ENCODE assay signal across 21 cellular contexts in genomic region chr6:140225587-140226438, GRCh38.
A peak's percentile ranks its signal among the peaks of the same experiment; 100 is the strongest.
DNase-seq lines count a peak whose midpoint lies in the region; ATAC-seq and TF ChIP-seq lines count a peak whose summit lies in the region.
"Had no signal": no experiment of that assay in that cellular context is flagged by ENCODE, and none has a peak within 500 bp of the region (broad histone marks: within the 10 kb centered on the region; RNA-seq: fewer than 3 reads in every experiment).

No MANE protein-coding gene starts in this region.

- H3K36me3 ChIP-seq in PC-9 (ENCODE audit: low read depth) (no peaks in the 10 kb centered on the region), osteoblast (ENCODE audit: insufficient read depth, low read length) (no peaks in the 10 kb centered on the region), tibial nerve (no peaks in the 10 kb centered on the region)
- H3K36me3 ChIP-seq: BLaER1, cardiac muscle cell, WERI-Rb-1 had no signal

- no peak for TF ChIP-seq EP300 in tibial nerve (IDR thresholded peaks at IDR 0.05)

- no peaks in the 10 kb centered on the region for H3F3A ChIP-seq in PC-9 (ENCODE audit: insufficient read depth, low read depth)

- H3K27me3 ChIP-seq in PC-9 (ENCODE audit: insufficient read depth, low read depth) (no peaks in the 10 kb centered on the region), osteoblast (ENCODE audit: insufficient read depth, low read length) (no peaks in the 10 kb centered on the region), tibial nerve (no peaks in the 10 kb centered on the region)
- H3K27me3 ChIP-seq: BLaER1, cardiac muscle cell had no signal

- 0 out of 2 replicates have a peak overlapping the region, but pooled peaks have one; percentile 23 for H2AFZ ChIP-seq in PC-9
- H2AFZ ChIP-seq in osteoblast (ENCODE audit: low read length), result no peak overlapping the region
- H2AFZ ChIP-seq: parathyroid adenoma had no signal

- ATAC-seq in HG02973 (IDR thresholded peaks at IDR 0.05; ENCODE audit: unreplicated experiment) (no peak), GM21515 (IDR thresholded peaks at IDR 0.05; ENCODE audit: unreplicated experiment) (no peak)
- ATAC-seq: activated T-cell treated with anti-CD3 and anti-CD28 coated beads, Interleukin-2, amount 50 U/mL, for 4 hours; left colon had no signal

- H3K9me3 ChIP-seq in PC-9 (ENCODE audit: insufficient read depth, low read depth) (no peaks in the 10 kb centered on the region), osteoblast (ENCODE audit: low read depth, low read length) (no peaks in the 10 kb centered on the region), tibial nerve (no peaks in the 10 kb centered on the region)
- H3K9me3 ChIP-seq: BLaER1 had no signal

- BruUV-seq in PC-9 (replicated peaks; lab: Mats Ljungman, UMichigan), result no TSS peak

- H3K4me3 ChIP-seq in PC-9, result no peak overlapping the region
- H3K4me3 ChIP-seq in osteoblast (ENCODE audit: insufficient read depth, low read length), result no peak overlapping the region
- H3K4me3 ChIP-seq in tibial nerve, result no peak overlapping the region
- H3K4me3 ChIP-seq: BLaER1, cardiac muscle cell had no signal

- CTCF ChIA-PET in PC-9 (lab: Charles Lee), result no interaction called here

- DNase-seq in GM03348 (ENCODE audit: low spot score) (peak; percentile 44), PC-9 (no peak), epithelial cell of prostate (ENCODE audit: low read depth, low spot score) (peak; percentile 8), osteoblast (ENCODE audit: insufficient read length, low spot score, missing footprints) (no peak), tibial nerve (ENCODE audit: low spot score in 2 of 2) (no peak), NCI-H345 (lab: John Stamatoyannopoulos, UW) (no peak)
- DNase-seq: activated CD4-positive, alpha-beta memory T cell treated with anti-CD3 and anti-CD28 coated beads for 36 hours; activated T-cell treated with anti-CD3 and anti-CD28 coated beads, Interleukin-2, amount 50 U/mL, for 4 hours; KBM-7; left colon; NCI-H1417 treated with DMSO at 0.1 percent for 48 hours; NK-92 treated with Interleukin-12 subunit alpha and Interleukin-12 subunit beta, amount 100 ng/mL, for 24 hours; stimulated activated CD4-positive, alpha-beta T cell treated with anti-CD3 and anti-CD28 coated beads, Interleukin-12 subunit alpha, Interleukin-12 subunit beta, amount 100 ng/mL, for 4 hours; stimulated activated naive CD4-positive, alpha-beta T cell; T-helper 1 cell; WERI-Rb-1 had no signal

- H3K4me1 ChIP-seq in PC-9 (replicated peaks; ENCODE audit: insufficient read depth) (no peaks in the 10 kb centered on the region), osteoblast (ENCODE audit: insufficient read depth, low read length) (peaks cover 11% of the 10 kb centered on the region), tibial nerve (no peaks in the 10 kb centered on the region)
- H3K4me1 ChIP-seq: BLaER1, parathyroid adenoma had no signal

- H4K20me1 ChIP-seq in PC-9 (ENCODE audit: insufficient read depth) (no peaks in the 10 kb centered on the region), osteoblast (ENCODE audit: insufficient read depth, low read length) (no peaks in the 10 kb centered on the region)
- H4K20me1 ChIP-seq: BLaER1 had no signal

- H3K79me2 ChIP-seq in PC-9 (ENCODE audit: low read depth) (no peaks in the 10 kb centered on the region), osteoblast (ENCODE audit: insufficient read depth, low read length) (no peaks in the 10 kb centered on the region)
- H3K79me2 ChIP-seq: parathyroid adenoma had no signal

- POLR2A ChIA-PET in PC-9 (lab: Charles Lee; ENCODE audit: unreplicated experiment), result interaction anchor here (0.5 kb wide), 1 partner anchor 124 kb away, joined by 4 read pairs; no protein-coding TSS in a partner anchor

- H3K4me2 ChIP-seq in PC-9 (no peak overlapping the region), osteoblast (ENCODE audit: insufficient read depth, low read length) (peak overlapping the region; percentile 9)
- H3K4me2 ChIP-seq: BLaER1 had no signal

- intact Hi-C loops in PC-9 (cut with micrococcal nuclease; ENCODE audit: unreplicated experiment), result no loop called here

- WGBS in tibial nerve, 2 donors, result 72 to 80% methylated on average over 2 of the region's 2 CpGs

- TF ChIP-seq CTCF in PC-9 (conservative IDR thresholded peaks at IDR 0.05) (no peak), osteoblast (IDR thresholded peaks at IDR 0.05; ENCODE audit: extremely low read depth, low read depth, low read length) (no peak), tibial nerve (IDR thresholded peaks at IDR 0.05) (no peak)

- no peaks in the 10 kb centered on the region for H3K9me2 ChIP-seq in PC-9 (ENCODE audit: insufficient read depth)

- H3K27ac ChIP-seq in PC-9 (no peak overlapping the region), epithelial cell of prostate (no peak overlapping the region), osteoblast (ENCODE audit: low read depth, low read length) (no peak overlapping the region), tibial nerve (no peak overlapping the region)
- H3K27ac ChIP-seq: BLaER1, cardiac muscle cell, parathyroid adenoma, WERI-Rb-1 had no signal

- TF ChIP-seq POLR2A in tibial nerve (IDR thresholded peaks at IDR 0.05), result no peak

Comparison
In these comparisons a context has a peak if more than half of its experiments do, and no peak if none do; other contexts are left out.
1. DNase-seq: peak in GM03348 (single experiment) and epithelial cell of prostate (single experiment); none in PC-9 (0 of 2), osteoblast (single experiment), tibial nerve (0 of 2) and NCI-H345 (single experiment).